Comparison of ENCODE assay signal across 24 cellular contexts in the genomic region with DNA sequence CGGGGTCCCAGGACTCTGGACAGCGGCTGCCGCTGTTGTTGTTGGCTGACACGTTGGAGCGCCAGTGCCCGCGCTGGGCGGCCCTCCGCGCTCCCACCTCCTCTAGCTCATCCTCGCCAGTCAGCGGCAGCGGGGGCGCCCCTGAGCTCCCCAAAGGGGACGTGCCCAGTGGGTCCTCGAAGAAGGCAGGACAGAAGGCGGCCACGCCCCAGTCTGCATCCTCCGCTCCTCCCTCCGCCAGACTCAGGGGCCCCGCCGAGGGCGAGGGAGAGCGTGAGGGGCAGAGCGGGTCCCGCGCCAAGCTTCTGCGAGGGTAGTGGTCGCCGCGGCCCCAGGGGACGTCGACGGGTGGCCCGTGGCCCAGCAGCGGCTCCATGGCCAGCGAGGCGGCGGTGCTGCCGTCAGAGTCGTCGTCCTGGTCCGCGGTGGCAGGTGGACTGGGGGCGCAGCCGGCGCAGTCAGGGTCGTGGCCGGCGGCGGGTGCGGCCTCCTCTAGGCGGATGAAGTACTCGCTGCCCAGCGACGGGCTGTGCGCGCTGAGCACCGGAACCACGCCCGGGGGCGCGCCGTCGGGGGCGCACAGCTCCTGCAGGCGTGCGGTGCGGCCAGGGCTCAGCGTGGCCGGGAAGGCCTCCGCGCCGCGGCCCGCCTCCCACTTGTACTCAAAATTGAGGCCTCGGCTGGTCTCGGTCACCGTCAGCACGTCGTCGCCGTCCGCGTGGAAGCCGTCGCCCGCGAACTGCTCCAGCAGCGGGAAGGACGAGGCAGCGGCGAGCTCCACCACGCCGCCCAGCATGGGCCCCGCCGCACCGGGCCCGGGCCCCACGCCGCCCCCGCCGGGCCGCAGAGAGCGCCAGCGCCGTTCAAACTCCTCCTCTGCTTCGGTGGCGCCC. TPM values are rescaled to one million over a fixed set of nuclear protein-coding genes. Genes with fewer than 3 reads are reported as not detected.
"Had no signal": no experiment of that assay in that cellular context is flagged by ENCODE, and none has a peak within 500 bp of the region (broad histone marks: within the 10 kb centered on the region; RNA-seq: fewer than 3 reads in every experiment).

No MANE protein-coding gene starts in this region.

- H3K9me3 ChIP-seq: ascending aorta, colonic mucosa, gastrocnemius medialis, suprapubic skin, upper lobe of left lung had no signal

- H3K27ac Mint-ChIP-seq: activated T-cell treated with anti-CD3 and anti-CD28 coated beads, Interleukin-2, amount 50 U/mL, for 72 hours had no signal

- H3K27ac ChIP-seq: ascending aorta, colonic mucosa, gastrocnemius medialis, suprapubic skin, upper lobe of left lung had no signal

- H3K27me3 ChIP-seq: ascending aorta, colonic mucosa, upper lobe of left lung had no signal

- H3K36me3 ChIP-seq: ascending aorta, colonic mucosa, gastrocnemius medialis, suprapubic skin had no signal

- H3K36me3 Mint-ChIP-seq: natural killer cell had no signal

- H3K4me3 Mint-ChIP-seq: activated T-cell treated with anti-CD3 and anti-CD28 coated beads, Interleukin-2, amount 50 U/mL, for 72 hours; central memory CD8-positive, alpha-beta T cell; natural killer cell had no signal

- H3K9me3 Mint-ChIP-seq: activated T-cell treated with anti-CD3 and anti-CD28 coated beads, Interleukin-2, amount 50 U/mL, for 72 hours; central memory CD8-positive, alpha-beta T cell; natural killer cell had no signal

- DNase-seq: activated CD4-positive, alpha-beta T cell treated with anti-CD3 and anti-CD28 coated beads, Interleukin-2, amount 50 U/mL, for 1 hour; activated CD8-positive, alpha-beta memory T cell treated with anti-CD3 and anti-CD28 coated beads for 24 hours; activated CD8-positive, alpha-beta memory T cell treated with anti-CD3 and anti-CD28 coated beads, Interleukin-2, amount 50 U/mL, for 48 hours; activated effector memory CD4-positive, alpha-beta T cell treated with anti-CD3 and anti-CD28 coated beads, Interleukin-2, amount 50 U/mL, for 16 hours; activated naive CD4-positive, alpha-beta T cell treated with anti-CD3 and anti-CD28 coated beads, Interleukin-2, amount 50 U/mL, for 16 hours; activated T-cell treated with anti-CD3 and anti-CD28 coated beads, Interleukin-2, amount 50 U/mL, for 72 hours; colonic mucosa; gastrocnemius medialis; natural killer cell; stimulated activated CD4-positive, alpha-beta T cell treated with anti-CD3 and anti-CD28 coated beads, Interleukin-12 subunit alpha, Interleukin-12 subunit beta, amount 100 ng/mL, for 4 hours; stimulated activated CD4-positive, alpha-beta T cell treated with anti-CD3 and anti-CD28 coated beads, Interleukin-1b, Interleukin-23, amount 100 ng/mL, for 48 hours; stimulated activated CD8-positive, alpha-beta memory T cell treated with anti-CD3 and anti-CD28 coated beads, Interleukin-4, amount 100 ng/mL, for 48 hours; stimulated activated naive CD4-positive, alpha-beta T cell treated with Interleukin-2 at 50 U/mL for 16 hours; T-helper 1 cell; T-helper 9 cell had no signal

- ATAC-seq: activated CD4-positive, CD25-positive, alpha-beta regulatory T cell treated with anti-CD3 and anti-CD28 coated beads, Interleukin-2, amount 50 U/mL, for 24 hours; activated T-cell treated with anti-CD3 and anti-CD28 coated beads, Interleukin-2, amount 50 U/mL, for 72 hours; esophagus mucosa; gastrocnemius medialis; left lobe of liver; natural killer cell had no signal

- H3K4me1 ChIP-seq: ascending aorta, colonic mucosa, gastrocnemius medialis had no signal

- H3K4me3 ChIP-seq: ascending aorta, colonic mucosa, gastrocnemius medialis, lung, suprapubic skin, upper lobe of left lung had no signal

RNA-seq across cellular contexts. Expression of gene PVALEF, which starts 43.2 kb away (rescaled TPM):
- total RNA-seq: activated T-cell treated with anti-CD3 and anti-CD28 coated beads, Interleukin-2, amount 50 U/mL, for 72 hours; ascending aorta; colonic mucosa; esophagus mucosa; gastrocnemius medialis; left lobe of liver; lung; natural killer cell; suprapubic skin; upper lobe of left lung had no signal
- polyA plus RNA-seq: adipose tissue, lung had no signal
